Comparison of ENCODE assay signal across 19 cellular contexts in the genomic region with DNA sequence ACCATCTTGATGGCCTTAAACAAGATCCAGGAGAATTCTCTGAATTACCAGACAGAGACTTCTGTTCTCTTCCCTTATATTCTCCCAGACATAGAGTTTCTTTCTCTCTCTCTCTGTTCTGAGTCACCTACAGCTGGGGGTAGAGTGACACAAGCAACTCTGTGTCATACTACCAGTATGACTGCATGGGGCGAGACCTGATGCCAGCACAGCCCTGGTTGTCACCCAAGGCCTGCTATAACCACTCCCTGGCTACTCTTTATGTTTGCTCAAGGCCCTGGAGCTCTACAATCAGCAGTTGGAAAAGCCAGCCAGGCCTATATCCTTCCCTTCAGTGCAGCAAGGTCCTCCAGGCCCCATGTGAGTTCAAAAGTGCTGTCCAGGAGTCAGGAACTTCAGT.
DNase-seq lines count a peak whose midpoint lies in the region; ATAC-seq and TF ChIP-seq lines count a peak whose summit lies in the region.
"Had no signal": no experiment of that assay in that cellular context is flagged by ENCODE, and none has a peak within 500 bp of the region (broad histone marks: within the 10 kb centered on the region; RNA-seq: fewer than 3 reads in every experiment).

No MANE protein-coding gene starts in this region.

- no peak overlapping the region for H3K4me2 ChIP-seq in mammary epithelial cell (ENCODE audit: insufficient read depth, low read depth, low read length)
- H3K4me2 ChIP-seq: A549 had no signal

- peak; percentile 47 for ATAC-seq in stimulated activated effector memory CD8-positive, alpha-beta T cell treated with anti-CD3 and anti-CD28 coated beads, Interleukin-12 subunit alpha, Interleukin-12 subunit beta, amount 100 ng/mL, for 72 hours
- ATAC-seq in GM21515 (IDR thresholded peaks at IDR 0.05; ENCODE audit: unreplicated experiment) (no peak), GM18502 (IDR thresholded peaks at IDR 0.05; ENCODE audit: poor library complexity, unreplicated experiment) (no peak)
- ATAC-seq: A549; CD8-positive, alpha-beta T cell; HCT116 had no signal

- H3K9me3 Mint-ChIP-seq in MCF 10A (ENCODE audit: unreplicated experiment) = no peaks in the 10 kb centered on the region
- H3K9me3 Mint-ChIP-seq in stimulated activated effector memory CD8-positive, alpha-beta T cell treated with anti-CD3 and anti-CD28 coated beads, Interleukin-12 subunit alpha, Interleukin-12 subunit beta, amount 100 ng/mL, for 72 hours = no peaks in the 10 kb centered on the region

- H3K4me3 Mint-ChIP-seq in MCF 10A (ENCODE audit: unreplicated experiment) = no peak overlapping the region
- H3K4me3 Mint-ChIP-seq in stimulated activated effector memory CD8-positive, alpha-beta T cell treated with anti-CD3 and anti-CD28 coated beads, Interleukin-12 subunit alpha, Interleukin-12 subunit beta, amount 100 ng/mL, for 72 hours = no peak overlapping the region
- H3K4me3 Mint-ChIP-seq: CD14-positive monocyte; CD8-positive, alpha-beta T cell had no signal

- DNase-seq in mammary epithelial cell (peak; percentile 22), MCF 10A (ENCODE audit: unreplicated experiment) (no peak), HK-2 (ENCODE audit: unreplicated experiment) (peak; percentile 4), epithelial cell of prostate (ENCODE audit: low read depth, low spot score) (peak; percentile 14), foreskin fibroblast (no peak)
- no peak for DNase-seq in stimulated activated effector memory CD8-positive, alpha-beta T cell treated with anti-CD3 and anti-CD28 coated beads, Interleukin-12 subunit alpha, Interleukin-12 subunit beta, amount 100 ng/mL, for 72 hours (ENCODE audit: low spot score in 2 of 2)
- DNase-seq: BE2C; CD8-positive, alpha-beta T cell; COR-L47; DMS79; EL; GM23248; IMR-90; KBM-7 had no signal

- intact Hi-C loops in mammary epithelial cell (cut with micrococcal nuclease) (no loop called here), MCF 10A (cut with micrococcal nuclease) (no loop called here)

- POLR2A ChIA-PET in MCF 10A (lab: Yijun Ruan, JAX) = no interaction called here

- dilution Hi-C loops in mammary epithelial cell (cut with HindIII; ENCODE audit: low sequenced_read_pairs) = no loop called here

- no peaks in the 10 kb centered on the region for H3K4me1 Mint-ChIP-seq in MCF 10A (ENCODE audit: insufficient read depth, unreplicated experiment)
- no peaks in the 10 kb centered on the region for H3K4me1 Mint-ChIP-seq in stimulated activated effector memory CD8-positive, alpha-beta T cell treated with anti-CD3 and anti-CD28 coated beads, Interleukin-12 subunit alpha, Interleukin-12 subunit beta, amount 100 ng/mL, for 72 hours
- H3K4me1 Mint-ChIP-seq: CD14-positive monocyte had no signal

- TF ChIP-seq CTCF in mammary epithelial cell (conservative IDR thresholded peaks at IDR 0.05 in 1 of 2, IDR thresholded peaks at IDR 0.05 in 1 of 2; ENCODE audit: extremely low read depth in 1 of 2, insufficient read depth in 1 of 2, low read depth in 1 of 2, low read length in 2 of 2) = no peak
- TF ChIP-seq CTCF in MCF 10A (IDR thresholded peaks at IDR 0.05; ENCODE audit: unreplicated experiment) = no peak
- TF ChIP-seq CTCF in foreskin fibroblast (IDR thresholded peaks at IDR 0.05; ENCODE audit: low read depth, low read length) = no peak

- H3K9ac ChIP-seq in mammary epithelial cell (ENCODE audit: insufficient read depth, low read length) = no peak overlapping the region
- H3K9ac ChIP-seq: GM23248 had no signal

- WGBS in mammary epithelial cell (ENCODE audit: low coverage, missing lambda C conversion rate) = 67% methylated on average over 1 of the region's 1 CpG

- no peaks in the 10 kb centered on the region for H3K4me1 ChIP-seq in mammary epithelial cell (ENCODE audit: insufficient read depth, low read length)
- H3K4me1 ChIP-seq: A549, BE2C had no signal

- CTCF ChIA-PET in mammary epithelial cell (lab: Charles Lee; ENCODE audit: low non-redundant PET) (no interaction called here), MCF 10A (lab: Yijun Ruan, JAX) (interaction anchor here (0.6 kb wide), 2 partner anchors 181 to 572 kb away, joined by 3 read pairs; no protein-coding TSS in a partner anchor)

- no TSS peak for BruUV-seq in mammary epithelial cell (replicated peaks; lab: Mats Ljungman, UMichigan)
- BruUV-seq in MCF 10A (replicated peaks; lab: Mats Ljungman, UMichigan) = no TSS peak

- H3K36me3 ChIP-seq in mammary epithelial cell (ENCODE audit: insufficient read depth, low read length) = no peaks in the 10 kb centered on the region
- H3K36me3 ChIP-seq: BE2C had no signal

- peaks cover 6% of the 10 kb centered on the region for H3K36me3 Mint-ChIP-seq in MCF 10A (ENCODE audit: insufficient read depth, unreplicated experiment)
- no peaks in the 10 kb centered on the region for H3K36me3 Mint-ChIP-seq in stimulated activated effector memory CD8-positive, alpha-beta T cell treated with anti-CD3 and anti-CD28 coated beads, Interleukin-12 subunit alpha, Interleukin-12 subunit beta, amount 100 ng/mL, for 72 hours
- H3K36me3 Mint-ChIP-seq: CD14-positive monocyte; CD8-positive, alpha-beta T cell had no signal

- no peak overlapping the region for H3K27ac ChIP-seq in mammary epithelial cell (ENCODE audit: insufficient read depth, low read depth, low read length)
- peak overlapping the region; percentile 30 for H3K27ac ChIP-seq in epithelial cell of prostate
- H3K27ac ChIP-seq: A549, GM23248 had no signal

- no peaks in the 10 kb centered on the region for H3K79me2 ChIP-seq in mammary epithelial cell (ENCODE audit: insufficient read depth, low read length)

- no peaks in the 10 kb centered on the region for H3K27me3 ChIP-seq in mammary epithelial cell (ENCODE audit: insufficient read depth, low read length)
- H3K27me3 ChIP-seq: BE2C had no signal

- no peaks in the 10 kb centered on the region for H3K27me3 Mint-ChIP-seq in MCF 10A (ENCODE audit: insufficient read depth, unreplicated experiment)

- no peak overlapping the region for H2AFZ ChIP-seq in mammary epithelial cell (ENCODE audit: low read depth, low read length)
- H2AFZ ChIP-seq: GM23248 had no signal

- no peaks in the 10 kb centered on the region for H4K20me1 ChIP-seq in mammary epithelial cell (ENCODE audit: insufficient read depth, low read length)

- in situ Hi-C loops in mammary epithelial cell (cut with MboI; ENCODE audit: low sequenced_read_pairs in 2 of 2) = no loop called here

- H3K4me3 ChIP-seq in mammary epithelial cell (replicated peaks in 1 of 3; ENCODE audit: insufficient read depth in 1 of 3, low read depth in 2 of 3, low read length in 3 of 3) = no peak overlapping the region
- H3K4me3 ChIP-seq in foreskin fibroblast (ENCODE audit: low read depth in 1 of 2, low read length in 2 of 2) = no peak overlapping the region
- H3K4me3 ChIP-seq: A549, GM23248 had no signal

- no peaks in the 10 kb centered on the region for H3K9me3 ChIP-seq in mammary epithelial cell (replicated peaks; ENCODE audit: insufficient read depth, low read length)
- H3K9me3 ChIP-seq: A549, BE2C had no signal

- H3K27ac Mint-ChIP-seq in MCF 10A (ENCODE audit: low read depth, unreplicated experiment) = no peak overlapping the region
- H3K27ac Mint-ChIP-seq in stimulated activated effector memory CD8-positive, alpha-beta T cell treated with anti-CD3 and anti-CD28 coated beads, Interleukin-12 subunit alpha, Interleukin-12 subunit beta, amount 100 ng/mL, for 72 hours = no peak overlapping the region
- H3K27ac Mint-ChIP-seq: CD14-positive monocyte; CD8-positive, alpha-beta T cell had no signal

Comparison
In these comparisons a context has a peak if more than half of its experiments do, and no peak if none do; other contexts are left out.
1. DNase-seq: peak in mammary epithelial cell (single experiment), HK-2 (single experiment) and epithelial cell of prostate (single experiment); none in MCF 10A (single experiment), stimulated activated effector memory CD8-positive, alpha-beta T cell treated with anti-CD3 and anti-CD28 coated beads, Interleukin-12 subunit alpha, Interleukin-12 subunit beta, amount 100 ng/mL, for 72 hours (0 of 2) and foreskin fibroblast (0 of 2).